Comparison of ENCODE assay signal across 8 cellular contexts in genomic region chr17:74759243-74759801, GRCh38. TPM values are rescaled to one million over a fixed set of nuclear protein-coding genes. Genes with fewer than 3 reads are reported as not detected.
A peak's percentile ranks its signal among the peaks of the same experiment; 100 is the strongest.
DNase-seq lines count a peak whose midpoint lies in the region; ATAC-seq and TF ChIP-seq lines count a peak whose summit lies in the region.

No MANE protein-coding gene starts in this region.

- peak overlapping the region; percentile 40 to 51 for H2BK12ac ChIP-seq in mesenchymal stem cell (ENCODE audit: low read length in 2 of 2)

- H3K36me3 ChIP-seq in BLaER1 treated with 17β-estradiol and CSF1 and Interleukin-3, amounts not matched to agents 10 nM and 100 nM, result peaks cover 0 to 62% (median 24%) of the 10 kb centered on the region in 11 experiments; a peak in 15 of 22 replicates
- peaks cover 0 to 16% of the 10 kb centered on the region in 2 experiments for H3K36me3 ChIP-seq in mesenchymal stem cell (ENCODE audit: control insufficient read depth in 1 of 2, insufficient read depth in 2 of 2, low read depth in 1 of 2, low read length in 2 of 2)

- WGBS in mesenchymal stem cell, result 78% methylated on average over 7 of the region's 9 CpGs

- no peak overlapping the region for H2AFZ ChIP-seq in mesenchymal stem cell (ENCODE audit: low read depth, low read length)

- H4K8ac ChIP-seq in mesenchymal stem cell (ENCODE audit: low read length), result no peak overlapping the region

- no peak overlapping the region; the same call in 1 of the 2 replicates for H3K27ac Mint-ChIP-seq in HFFc6

- no peak for TF ChIP-seq CTCF in HFFc6 (IDR thresholded peaks at IDR 0.05)

- H3K27me3 Mint-ChIP-seq in HFFc6 (ENCODE audit: insufficient read depth), result no peaks in the 10 kb centered on the region

- H2AK5ac ChIP-seq in mesenchymal stem cell (ENCODE audit: low read length, severe bottlenecking), result peak overlapping the region; percentile 97

- peaks cover 70 to 98% (median 92%) of the 10 kb centered on the region in 10 experiments for H3K4me1 ChIP-seq in BLaER1 treated with 17β-estradiol and CSF1 and Interleukin-3, amounts not matched to agents 10 nM and 100 nM
- peaks cover 77% of the 10 kb centered on the region for H3K4me1 ChIP-seq in mesenchymal stem cell (ENCODE audit: control insufficient read depth, insufficient read depth, low read depth, low read length)

- peak overlapping the region in 9 of 10 experiments; percentile 4 to 60 (median 46); a peak in 16 of 20 replicates for H3K4me3 ChIP-seq in BLaER1 treated with 17β-estradiol and CSF1 and Interleukin-3, amounts not matched to agents 10 nM and 100 nM
- no peak overlapping the region for H3K4me3 ChIP-seq in mesenchymal stem cell (ENCODE audit: insufficient read depth in 1 of 2, low read depth in 1 of 2, low read length in 2 of 2)

- H3K14ac ChIP-seq in mesenchymal stem cell (ENCODE audit: low read length in 2 of 2), result peak overlapping the region in 1 of 2 experiments; percentile 69

- H3K23ac ChIP-seq in mesenchymal stem cell (ENCODE audit: low read length in 2 of 2), result no peak overlapping the region

- peak overlapping the region in 1 of 2 experiments; percentile 17 for H3K4ac ChIP-seq in mesenchymal stem cell (ENCODE audit: low read depth in 1 of 2, low read length in 2 of 2)

- H3K27ac ChIP-seq in BLaER1 treated with 17β-estradiol and CSF1 and Interleukin-3, amounts not matched to agents 10 nM and 100 nM, result peak overlapping the region in 10 of 11 experiments; percentile 14 to 96 (median 82); a peak in 19 of 22 replicates
- peak overlapping the region; percentile 50 for H3K27ac ChIP-seq in mesenchymal stem cell (ENCODE audit: low read length, poor library complexity, severe bottlenecking)

- peaks cover 18% of the 10 kb centered on the region for H3K4me1 Mint-ChIP-seq in HFFc6 (ENCODE audit: low read depth)

- peak; percentile 85 for ATAC-seq in GM19025 (IDR thresholded peaks at IDR 0.05; ENCODE audit: low read depth, unreplicated experiment)

- H3K36me3 Mint-ChIP-seq in HFFc6 (ENCODE audit: low read depth), result no peaks in the 10 kb centered on the region

- CTCF ChIA-PET in HEK293T (lab: Yijun Ruan, JAX), result interaction anchor here (1.6 kb wide), 1 partner anchor 12 kb away, joined by 6 read pairs; no protein-coding TSS in a partner anchor

- peak overlapping the region; percentile 36 for H2BK5ac ChIP-seq in mesenchymal stem cell (ENCODE audit: low read depth, low read length, poor library complexity, severe bottlenecking)

- POLR2A ChIA-PET in HEK293T (lab: Yijun Ruan, JAX), result interaction anchor here (0.9 to 1.8 kb wide), 5 partner anchors 9 to 114 kb away, joined by 3 to 10 read pairs (median 6); partner anchors contain the start of gene NAT9

- peaks cover 87 to 100% (median 99%) of the 10 kb centered on the region in 11 experiments for H4K20me1 ChIP-seq in BLaER1 treated with 17β-estradiol and CSF1 and Interleukin-3, amounts not matched to agents 10 nM and 100 nM

- peak overlapping the region; percentile 74 for H2BK120ac ChIP-seq in mesenchymal stem cell (ENCODE audit: low read depth, low read length)

- H3K9ac ChIP-seq in BLaER1 treated with 17β-estradiol and CSF1 and Interleukin-3, amounts not matched to agents 10 nM and 100 nM, result peak overlapping the region; percentile 31 to 84 (median 71); a peak in 21 of 22 replicates
- H3K9ac ChIP-seq in mesenchymal stem cell (ENCODE audit: low read length), result no peak overlapping the region

- DNase-seq in Kasumi-1 (lab: John Stamatoyannopoulos, UW), result peak; percentile 93 to 94
- DNase-seq in activated T-helper 1 cell treated with Interleukin-2 at 50 U/mL for 16 hours (ENCODE audit: low read depth), result peak; percentile 46
- no peak for DNase-seq in mesenchymal stem cell
- DNase-seq in HEK293T (ENCODE audit: extremely low spot score), result no peak
- no peak for DNase-seq in cortex of kidney (lab: John Stamatoyannopoulos, UW)
- no peak for DNase-seq in HFFc6

- peak overlapping the region; percentile 47 for H4K91ac ChIP-seq in mesenchymal stem cell (ENCODE audit: low read length)

- no peaks in the 10 kb centered on the region for H3K27me3 ChIP-seq in BLaER1 treated with 17β-estradiol and CSF1 and Interleukin-3, amounts not matched to agents 10 nM and 100 nM
- no peaks in the 10 kb centered on the region for H3K27me3 ChIP-seq in mesenchymal stem cell (ENCODE audit: control insufficient read depth in 1 of 2, insufficient read depth in 1 of 2, low read length in 2 of 2)

- no peak overlapping the region for H2BK15ac ChIP-seq in mesenchymal stem cell (ENCODE audit: low read depth, poor library complexity, severe bottlenecking)

- no peaks in the 10 kb centered on the region for H3K9me3 ChIP-seq in BLaER1 treated with 17β-estradiol and CSF1 and Interleukin-3, amounts not matched to agents 10 nM and 100 nM (replicated peaks in 1 of 11)
- no peaks in the 10 kb centered on the region for H3K9me3 ChIP-seq in mesenchymal stem cell (ENCODE audit: control insufficient read depth, low read length)

- peak overlapping the region; percentile 88 to 100 (median 96) for H3K4me2 ChIP-seq in BLaER1 treated with 17β-estradiol and CSF1 and Interleukin-3, amounts not matched to agents 10 nM and 100 nM
- H3K4me2 ChIP-seq in mesenchymal stem cell (ENCODE audit: low read length, poor library complexity, severe bottlenecking), result peak overlapping the region; percentile 5

- H3K4me3 Mint-ChIP-seq in HFFc6, result no peak overlapping the region

- H3K9me3 Mint-ChIP-seq in HFFc6, result no peaks in the 10 kb centered on the region

- H3K18ac ChIP-seq in mesenchymal stem cell (ENCODE audit: low read depth in 1 of 2, low read length in 2 of 2), result peak overlapping the region; percentile 5 to 60

- H3K79me1 ChIP-seq in mesenchymal stem cell (replicated peaks; ENCODE audit: low read length, poor library complexity, severe bottlenecking), result peaks cover 55% of the 10 kb centered on the region

TF ChIP-seq in HEK293T, 16 proteins besides CTCF, POLR2A, EP300 and RAD21:
- TF ChIP-seq HDGF (IDR thresholded peaks at IDR 0.05; ENCODE audit: borderline replicate concordance) (no peak), TARDBP (IDR thresholded peaks at IDR 0.05) (no peak), BHLHE40 (IDR thresholded peaks at IDR 0.05; ENCODE audit: borderline replicate concordance) (no peak), LEF1 (IDR thresholded peaks at IDR 0.05; ENCODE audit: borderline replicate concordance) (no peak), ARNT (IDR thresholded peaks at IDR 0.05) (no peak), PKNOX1 (IDR thresholded peaks at IDR 0.05) (no peak), FOXM1 (IDR thresholded peaks at IDR 0.05; ENCODE audit: borderline replicate concordance) (no peak), SUZ12 (IDR thresholded peaks at IDR 0.05) (no peak), SP1 (IDR thresholded peaks at IDR 0.05) (no peak), CTBP1 (IDR thresholded peaks at IDR 0.05; ENCODE audit: borderline replicate concordance) (no peak), ZNF384 (IDR thresholded peaks at IDR 0.05) (no peak)

RNA-seq across cellular contexts. Expression of gene NHERF1, which starts 10.9 kb away (rescaled TPM):
- 126 TPM for polyA plus RNA-seq in mesenchymal stem cell (2013, experiment 1 of 2)
- polyA plus RNA-seq in mesenchymal stem cell (2013, experiment 2 of 2), result 126 TPM
- total RNA-seq in HFFc6 (2021; fragmentation: NEBNext Ultra II Directional; extraction: Animal tissue kit (Norgen Biotek cat#: 25700)), result 10 to 100 TPM; 15.7 to 18.9 (median 17.5) TPM

RNA-seq across cellular contexts. Expression of gene NAT9, which starts 16.8 kb away (rescaled TPM):
- polyA plus RNA-seq in mesenchymal stem cell (2013, experiment 1 of 2), result 29.5 TPM
- polyA plus RNA-seq in mesenchymal stem cell (2013, experiment 2 of 2), result 30.4 TPM
- total RNA-seq in HFFc6 (2021; fragmentation: NEBNext Ultra II Directional; extraction: Animal tissue kit (Norgen Biotek cat#: 25700)), result 10 to 100 TPM; 40.9 to 50.7 (median 46.6) TPM

RNA-seq across cellular contexts. Expression of gene RAB37, which starts 22.3 kb away (rescaled TPM):
- polyA plus RNA-seq in mesenchymal stem cell (2013, experiment 1 of 2), result 2.4 TPM
- 1.9 TPM for polyA plus RNA-seq in mesenchymal stem cell (2013, experiment 2 of 2)
- total RNA-seq in HFFc6 (2021; fragmentation: NEBNext Ultra II Directional; extraction: Animal tissue kit (Norgen Biotek cat#: 25700)), result under 1 TPM in 3 of 6 experiments, not detected in 3; 0.11 to 0.28 (median 0.12) TPM

RNA-seq across cellular contexts. Expression of gene CD300LF, which starts 46.6 kb away (rescaled TPM):
- polyA plus RNA-seq in mesenchymal stem cell (2013, experiment 1 of 2), result not detected
- polyA plus RNA-seq in mesenchymal stem cell (2013, experiment 2 of 2), result not detected
- total RNA-seq in HFFc6 (2021; fragmentation: NEBNext Ultra II Directional; extraction: Animal tissue kit (Norgen Biotek cat#: 25700)), result not detected

Comparison
In these comparisons a context has a peak if more than half of its experiments do, and no peak if none do; other contexts are left out.
1. H3K4me3 ChIP-seq: peak in BLaER1 treated with 17β-estradiol and CSF1 and Interleukin-3, amounts not matched to agents 10 nM and 100 nM (9 of 10); none in mesenchymal stem cell (0 of 2).
2. DNase-seq: peak in Kasumi-1 (2 of 2) and activated T-helper 1 cell treated with Interleukin-2 at 50 U/mL for 16 hours (single experiment); none in mesenchymal stem cell (single experiment), HEK293T (single experiment), cortex of kidney (single experiment) and HFFc6 (single experiment).